ENCODE assay signal across 1 cellular context in genomic region chr17:4724655-4725054, GRCh38.
TF ChIP-seq lines count a peak whose summit lies in the region.

No MANE protein-coding gene starts in this region.

TF ChIP-seq in HepG2, 621 proteins besides CTCF, POLR2A, EP300 and RAD21:
- TF ChIP-seq HES4 (CRISPR knock-in tag; IDR thresholded peaks at IDR 0.05; ENCODE audit: borderline replicate concordance) = no peak
- no peak for TF ChIP-seq RFX1 (IDR thresholded peaks at IDR 0.05)
- no peak for TF ChIP-seq SUZ12 (IDR thresholded peaks at IDR 0.05; ENCODE audit: low read depth, low read length)
- no peak for TF ChIP-seq ATF6 (CRISPR knock-in tag; conservative IDR thresholded peaks at IDR 0.05)
- no peak for TF ChIP-seq SRSF4 (IDR thresholded peaks at IDR 0.05; ENCODE audit: low read depth, low read length, poor library complexity, severe bottlenecking)
- no peak for TF ChIP-seq IRF2 (CRISPR knock-in tag; IDR thresholded peaks at IDR 0.05)
- no peak for TF ChIP-seq FOXC1 (CRISPR knock-in tag; IDR thresholded peaks at IDR 0.05; ENCODE audit: borderline replicate concordance)
- no peak for TF ChIP-seq RELA (CRISPR knock-in tag; IDR thresholded peaks at IDR 0.05)
- no peak for TF ChIP-seq ZNF280B (CRISPR knock-in tag; IDR thresholded peaks at IDR 0.05; ENCODE audit: borderline replicate concordance)
- no peak for TF ChIP-seq ZNF160 (CRISPR knock-in tag; IDR thresholded peaks at IDR 0.05)
- no peak for TF ChIP-seq POGZ (CRISPR knock-in tag; IDR thresholded peaks at IDR 0.05)
- no peak for TF ChIP-seq ZNF501 (CRISPR knock-in tag; IDR thresholded peaks at IDR 0.05)
- TF ChIP-seq RNF219 (CRISPR knock-in tag; IDR thresholded peaks at IDR 0.05) = no peak
